8 cellular contexts compared by ENCODE assay signal in genomic region chr18:51211552-51211951, GRCh38. TPM values are rescaled to one million over a fixed set of nuclear protein-coding genes. Genes with fewer than 3 reads are reported as not detected.
DNase-seq lines count a peak whose midpoint lies in the region; ATAC-seq lines count a peak whose summit lies in the region.

No MANE protein-coding gene starts in this region.

- H3K27ac ChIP-seq in epithelial cell of prostate, result peak overlapping the region; percentile 55

- peak; percentile 74 for DNase-seq in Right ventricle myocardium inferior (ENCODE audit: missing footprints)
- no peak for DNase-seq in cardiac septum (ENCODE audit: low spot score)
- peak; percentile 98 for DNase-seq in SIG-M5 (lab: John Stamatoyannopoulos, UW)
- peak; percentile 72 for DNase-seq in epithelial cell of prostate (ENCODE audit: low read depth, low spot score)
- peak; percentile 32 to 44 for DNase-seq in stimulated activated CD4-positive, alpha-beta T cell treated with anti-CD3 and anti-CD28 coated beads, Interleukin-4, amount 100 ng/mL, for 48 hours (ENCODE audit: low read depth in 2 of 2)
- no peak for DNase-seq in NCI-H1092 treated with DMSO at 0.1 percent for 48 hours (lab: John Stamatoyannopoulos, UW)
- no peak for DNase-seq in SHP77 treated with DMSO at 0.1 percent for 48 hours (lab: John Stamatoyannopoulos, UW)

- peak; percentile 87 for ATAC-seq in Right ventricle myocardium inferior
- peak; percentile 99 for ATAC-seq in HG02981 (IDR thresholded peaks at IDR 0.05; ENCODE audit: unreplicated experiment)

- intact Hi-C loops in Right ventricle myocardium inferior (cut with DNase I), result no loop called here
- intact Hi-C loops in cardiac septum (cut with DNase I), result no loop called here

RNA-seq across cellular contexts. Expression of gene MEX3C, which starts 14.1 kb away (rescaled TPM):
- total RNA-seq in Right ventricle myocardium inferior (20.5 TPM), cardiac septum (21.6 TPM)

Comparison
In these comparisons a context has a peak if more than half of its experiments do, and no peak if none do; other contexts are left out.
1. DNase-seq: peak in Right ventricle myocardium inferior (single experiment), SIG-M5 (single experiment), epithelial cell of prostate (single experiment) and stimulated activated CD4-positive, alpha-beta T cell treated with anti-CD3 and anti-CD28 coated beads, Interleukin-4, amount 100 ng/mL, for 48 hours (2 of 2); none in cardiac septum (single experiment), NCI-H1092 treated with DMSO at 0.1 percent for 48 hours (single experiment) and SHP77 treated with DMSO at 0.1 percent for 48 hours (single experiment).